ENCODE assay signal across 9 cellular contexts in genomic region chr2:55109219-55109891, GRCh38. TPM values are rescaled to one million over a fixed set of nuclear protein-coding genes. Genes with fewer than 3 reads are reported as not detected.
DNase-seq lines count a peak whose midpoint lies in the region; ATAC-seq and TF ChIP-seq lines count a peak whose summit lies in the region.
"Had no signal": no experiment of that assay in that cellular context is flagged by ENCODE, and none has a peak within 500 bp of the region (broad histone marks: within the 10 kb centered on the region; RNA-seq: fewer than 3 reads in every experiment).

No MANE protein-coding gene starts in this region.

- TF ChIP-seq CTCF in WERI-Rb-1 (IDR thresholded peaks at IDR 0.05; ENCODE audit: low read depth, low read length): no peak

- H3K9me3 ChIP-seq in WERI-Rb-1 (ENCODE audit: severe bottlenecking): no peaks in the 10 kb centered on the region

- no peak overlapping the region for H3K4me3 ChIP-seq in WERI-Rb-1 (ENCODE audit: low read depth, low read length)

- peak; percentile 66 for DNase-seq in ACHN
- DNase-seq in LoVo (ENCODE audit: low spot score): peak; percentile 23
- DNase-seq in WERI-Rb-1: peak; percentile 62
- DNase-seq in iris pigment epithelial cell (ENCODE audit: low read depth): peak; percentile 87
- DNase-seq in activated T-cell treated with anti-CD3 and anti-CD28 coated beads, Interleukin-2, amount 50 U/mL, for 4 hours: no peak
- DNase-seq in ureter (ENCODE audit: low spot score): no peak
- DNase-seq in NCI-H187 treated with DMSO at 0.1 percent for 48 hours (lab: John Stamatoyannopoulos, UW): no peak
- DNase-seq: T1000 had no signal

- H3K27me3 ChIP-seq in WERI-Rb-1 (ENCODE audit: insufficient read depth, low read depth, severe bottlenecking): no peaks in the 10 kb centered on the region

- H3K27ac ChIP-seq in WERI-Rb-1: peak overlapping the region; percentile 80

- H3K36me3 Mint-ChIP-seq in activated T-cell treated with anti-CD3 and anti-CD28 coated beads, Interleukin-2, amount 50 U/mL, for 4 hours (ENCODE audit: insufficient read depth): no peaks in the 10 kb centered on the region

- no peaks in the 10 kb centered on the region for H3K4me1 Mint-ChIP-seq in activated T-cell treated with anti-CD3 and anti-CD28 coated beads, Interleukin-2, amount 50 U/mL, for 4 hours (ENCODE audit: low read depth)

- ATAC-seq in activated T-cell treated with anti-CD3 and anti-CD28 coated beads, Interleukin-2, amount 50 U/mL, for 4 hours: no peak
- ATAC-seq in GM21515 (IDR thresholded peaks at IDR 0.05; ENCODE audit: unreplicated experiment): no peak

- no peaks in the 10 kb centered on the region for H3K27me3 Mint-ChIP-seq in activated T-cell treated with anti-CD3 and anti-CD28 coated beads, Interleukin-2, amount 50 U/mL, for 4 hours (ENCODE audit: low read depth)

- no peaks in the 10 kb centered on the region for H3K36me3 ChIP-seq in WERI-Rb-1

- in situ Hi-C loops in ACHN (cut with HindIII; ENCODE audit: low pct_ligation_motif_present, low pct_unique_long_range_greater_than_20kb, low sequenced_read_pairs): no loop called here

- H3K4me3 Mint-ChIP-seq in activated T-cell treated with anti-CD3 and anti-CD28 coated beads, Interleukin-2, amount 50 U/mL, for 4 hours: no peak overlapping the region

- no peaks in the 10 kb centered on the region for H3K9me3 Mint-ChIP-seq in activated T-cell treated with anti-CD3 and anti-CD28 coated beads, Interleukin-2, amount 50 U/mL, for 4 hours

RNA-seq across cellular contexts. Expression of gene RTN4, which starts 59.1 kb away (rescaled TPM):
- 10 to 100 TPM; 71.4 to 75.9 (median 73.6) TPM for total RNA-seq in activated T-cell treated with anti-CD3 and anti-CD28 coated beads, Interleukin-2, amount 50 U/mL, for 4 hours
- total RNA-seq in ureter: 337 TPM

Comparison
In these comparisons a context has a peak if more than half of its experiments do, and no peak if none do; other contexts are left out.
1. DNase-seq: peak in ACHN (single experiment), LoVo (single experiment), WERI-Rb-1 (single experiment) and iris pigment epithelial cell (single experiment); none in activated T-cell treated with anti-CD3 and anti-CD28 coated beads, Interleukin-2, amount 50 U/mL, for 4 hours (single experiment), ureter (single experiment) and NCI-H187 treated with DMSO at 0.1 percent for 48 hours (single experiment).